2 cellular contexts compared by ENCODE assay signal in genomic region chr5:76724871-76725270, GRCh38.
TF ChIP-seq lines count a peak whose summit lies in the region.

No MANE protein-coding gene starts in this region.

TF ChIP-seq in SK-N-SH treated with all-trans-retinoic acid at 6 μM for 48 hours, 23 proteins besides CTCF, POLR2A, EP300 and RAD21 (continued from another document):
- TF ChIP-seq ESRRG (CRISPR knock-in tag; IDR thresholded peaks at IDR 0.05): no peak

TF ChIP-seq in HEK293T, 16 proteins besides CTCF, POLR2A, EP300 and RAD21 (continued from another document):
- no peak for TF ChIP-seq NFRKB (IDR thresholded peaks at IDR 0.05)
- no peak for TF ChIP-seq PKNOX1 (IDR thresholded peaks at IDR 0.05)
- no peak for TF ChIP-seq ELF4 (IDR thresholded peaks at IDR 0.05)
- TF ChIP-seq ARNT (IDR thresholded peaks at IDR 0.05): no peak
- no peak for TF ChIP-seq SP1 (IDR thresholded peaks at IDR 0.05)
